In genomic region chr2:95315801-95316411, GRCh38 we compare ENCODE assay signal across 13 cellular contexts. TPM values are rescaled to one million over a fixed set of nuclear protein-coding genes. Genes with fewer than 3 reads are reported as not detected.
DNase-seq lines count a peak whose midpoint lies in the region; ATAC-seq and TF ChIP-seq lines count a peak whose summit lies in the region.
"Had no signal": no experiment of that assay in that cellular context is flagged by ENCODE, and none has a peak within 500 bp of the region (broad histone marks: within the 10 kb centered on the region; RNA-seq: fewer than 3 reads in every experiment).

No MANE protein-coding gene starts in this region.

- H3K9me3 ChIP-seq in right cardiac atrium (ENCODE audit: control insufficient read depth, low read length) (no peaks in the 10 kb centered on the region), body of pancreas (no peaks in the 10 kb centered on the region), sigmoid colon (no peaks in the 10 kb centered on the region)
- H3K9me3 ChIP-seq in CD8-positive, alpha-beta T cell (ENCODE audit: low read length): no peaks in the 10 kb centered on the region
- H3K9me3 ChIP-seq: tibial nerve had no signal

- TF ChIP-seq POLR2A in body of pancreas (IDR thresholded peaks at IDR 0.05) (no peak), sigmoid colon (IDR thresholded peaks at IDR 0.05) (no peak)

- H3K4me1 ChIP-seq in right cardiac atrium (ENCODE audit: control insufficient read depth, insufficient read depth, low read length) (no peaks in the 10 kb centered on the region), foreskin keratinocyte (peaks cover 23% of the 10 kb centered on the region), body of pancreas (no peaks in the 10 kb centered on the region), sigmoid colon (no peaks in the 10 kb centered on the region)
- no peaks in the 10 kb centered on the region for H3K4me1 ChIP-seq in CD8-positive, alpha-beta T cell (ENCODE audit: insufficient read depth, low read length)
- H3K4me1 ChIP-seq: tibial nerve had no signal

- no peaks in the 10 kb centered on the region for H3K4me1 Mint-ChIP-seq in CD8-positive, alpha-beta T cell (ENCODE audit: low read depth)
- H3K4me1 Mint-ChIP-seq: activated B cell treated with CpG ODN at 0.5 μM for 24 hours, naive B cell had no signal

- WGBS in right cardiac atrium: 83% methylated on average over 19 of the region's 19 CpGs
- WGBS in body of pancreas, 2 donors: 74 to 81% methylated on average over 16 to 19 of the region's 19 CpGs
- 88 to 89% methylated on average over 19 of the region's 19 CpGs for WGBS in sigmoid colon, 2 donors

- intact Hi-C loops in right cardiac atrium (cut with DNase I) (no loop called here), left cardiac atrium (cut with DNase I) (loop anchor here (10.0 kb wide), 1 partner anchor 121 kb away; no protein-coding TSS in a partner anchor), body of pancreas (cut with DNase I) (no loop called here), sigmoid colon (cut with DNase I) (loop anchor here (10.0 kb wide), 1 partner anchor 101 kb away; no protein-coding TSS in a partner anchor)
- intact Hi-C loops in CD8-positive, alpha-beta T cell (cut with DNase I, micrococcal nuclease): no loop called here

- H3K4me3 Mint-ChIP-seq in CD8-positive, alpha-beta T cell: no peak overlapping the region
- H3K4me3 Mint-ChIP-seq: activated B cell treated with CpG ODN at 0.5 μM for 24 hours; activated T-cell treated with anti-CD3 and anti-CD28 coated beads, Interleukin-2, amount 50 U/mL, for 4 hours; naive B cell had no signal

- H3K27me3 ChIP-seq in right cardiac atrium (ENCODE audit: control insufficient read depth, insufficient read depth) (no peaks in the 10 kb centered on the region), foreskin keratinocyte (no peaks in the 10 kb centered on the region), body of pancreas (no peaks in the 10 kb centered on the region), sigmoid colon (no peaks in the 10 kb centered on the region)
- H3K27me3 ChIP-seq in CD8-positive, alpha-beta T cell (ENCODE audit: insufficient read depth, low read length): no peaks in the 10 kb centered on the region

- H3K36me3 ChIP-seq in body of pancreas (replicated peaks in 1 of 2; ENCODE audit: insufficient read depth in 1 of 2, low read depth in 2 of 2): no peaks in the 10 kb centered on the region
- no peaks in the 10 kb centered on the region for H3K36me3 ChIP-seq in sigmoid colon
- no peaks in the 10 kb centered on the region for H3K36me3 ChIP-seq in CD8-positive, alpha-beta T cell (ENCODE audit: insufficient read depth, low read length)
- H3K36me3 ChIP-seq: tibial nerve had no signal

- peaks cover 2% of the 10 kb centered on the region for H3K27me3 Mint-ChIP-seq in CD8-positive, alpha-beta T cell (ENCODE audit: low read depth)
- H3K27me3 Mint-ChIP-seq: activated B cell treated with CpG ODN at 0.5 μM for 24 hours had no signal

- DNase-seq in right cardiac atrium (peak in 2 of 3 donors; percentile 11 to 16), left cardiac atrium (no peak), amniotic stem cell (lab: John Stamatoyannopoulos, UW) (peak; percentile 37), foreskin keratinocyte (peak; percentile 98 to 100), body of pancreas (no peak), sigmoid colon (no peak)
- DNase-seq in CD8-positive, alpha-beta T cell: no peak
- DNase-seq in activated CD4-positive, alpha-beta T cell treated with anti-CD3 and anti-CD28 coated beads for 1 hour: no peak
- DNase-seq: activated B cell treated with CpG ODN at 0.5 μM for 24 hours; activated T-cell treated with anti-CD3 and anti-CD28 coated beads, Interleukin-2, amount 50 U/mL, for 4 hours; naive B cell; NCI-H510A had no signal

- H3K36me3 Mint-ChIP-seq in CD8-positive, alpha-beta T cell: no peaks in the 10 kb centered on the region
- H3K36me3 Mint-ChIP-seq: naive B cell had no signal

- H3K4me3 ChIP-seq in right cardiac atrium (ENCODE audit: low read length) (no peak overlapping the region), body of pancreas (no peak overlapping the region), sigmoid colon (no peak overlapping the region)
- H3K4me3 ChIP-seq in CD8-positive, alpha-beta T cell (ENCODE audit: low read depth, low read length): no peak overlapping the region
- H3K4me3 ChIP-seq: tibial nerve had no signal

- no peak for TF ChIP-seq EP300 in sigmoid colon (IDR thresholded peaks at IDR 0.05)

- ATAC-seq in right cardiac atrium: no peak
- ATAC-seq in left cardiac atrium: no peak
- ATAC-seq in foreskin keratinocyte: peak; percentile 90
- ATAC-seq in body of pancreas: no peak
- no peak for ATAC-seq in CD8-positive, alpha-beta T cell
- ATAC-seq: activated T-cell treated with anti-CD3 and anti-CD28 coated beads, Interleukin-2, amount 50 U/mL, for 4 hours had no signal

- POLR2A ChIA-PET in CD8-positive, alpha-beta T cell (lab: Charles Lee): no interaction called here

- no peak overlapping the region for H3K27ac Mint-ChIP-seq in CD8-positive, alpha-beta T cell
- H3K27ac Mint-ChIP-seq: activated B cell treated with CpG ODN at 0.5 μM for 24 hours had no signal

- no peak overlapping the region for H3K27ac ChIP-seq in right cardiac atrium (ENCODE audit: low read length)
- H3K27ac ChIP-seq in foreskin keratinocyte: peak overlapping the region; percentile 76
- H3K27ac ChIP-seq in body of pancreas: no peak overlapping the region
- no peak overlapping the region for H3K27ac ChIP-seq in sigmoid colon
- H3K27ac ChIP-seq in CD8-positive, alpha-beta T cell (ENCODE audit: low read depth, low read length): no peak overlapping the region
- H3K27ac ChIP-seq: tibial nerve had no signal

- TF ChIP-seq CTCF in foreskin keratinocyte (conservative IDR thresholded peaks at IDR 0.05) (no peak), body of pancreas (IDR thresholded peaks at IDR 0.05) (no peak), sigmoid colon (IDR thresholded peaks at IDR 0.05) (no peak)
- no peak for TF ChIP-seq CTCF in CD8-positive, alpha-beta T cell (IDR thresholded peaks at IDR 0.05)

- CTCF ChIA-PET in CD8-positive, alpha-beta T cell (lab: Charles Lee): no interaction called here

- no peaks in the 10 kb centered on the region for H3K9me3 Mint-ChIP-seq in CD8-positive, alpha-beta T cell
- H3K9me3 Mint-ChIP-seq: activated B cell treated with CpG ODN at 0.5 μM for 24 hours; activated T-cell treated with anti-CD3 and anti-CD28 coated beads, Interleukin-2, amount 50 U/mL, for 4 hours; naive B cell had no signal

RNA-seq across cellular contexts. Expression of gene KCNIP3, which starts 18.8 kb away (rescaled TPM):
- total RNA-seq in right cardiac atrium: 1 to 10 TPM; 1.9 to 5.9 (median 2.9) TPM
- 3.9 TPM for polyA plus RNA-seq in right cardiac atrium
- 1 to 10 TPM; 2.6 to 4.1 TPM for total RNA-seq in left cardiac atrium
- total RNA-seq in foreskin keratinocyte: 6.4 and 9.0 TPM in 2 replicates
- polyA plus RNA-seq in foreskin keratinocyte: 7.1 and 9.2 TPM in 2 replicates
- total RNA-seq in body of pancreas: 1 to 10 TPM; 1.6 to 2.9 TPM
- total RNA-seq in sigmoid colon: 10 to 100 TPM; 11.8 to 23.8 (median 12.1) TPM
- 1 to 10 TPM; 1.8 to 1.9 (median 1.8) TPM for polyA plus RNA-seq in sigmoid colon
- not detected for total RNA-seq in CD8-positive, alpha-beta T cell
- total RNA-seq: activated B cell treated with CpG ODN at 0.5 μM for 24 hours; activated T-cell treated with anti-CD3 and anti-CD28 coated beads, Interleukin-2, amount 50 U/mL, for 4 hours had no signal

RNA-seq across cellular contexts. Expression of gene PROM2, which starts 41.7 kb away (rescaled TPM):
- total RNA-seq in right cardiac atrium (1 to 10 TPM in 3 of 4 donors, under 1 TPM in 1; 0.66 to 1.6 (median 1.3) TPM), left cardiac atrium (under 1 TPM; 0.29 to 0.84 TPM), foreskin keratinocyte (38.4 and 40.7 TPM in 2 replicates), body of pancreas (10 to 100 TPM; 17.6 to 31.6 TPM), sigmoid colon (1 to 10 TPM; 1.1 to 6.1 (median 1.9) TPM)
- polyA plus RNA-seq in right cardiac atrium (0.79 TPM), foreskin keratinocyte (25.4 and 26.6 TPM in 2 replicates), sigmoid colon (10 to 100 TPM in 1 of 3 donors, 1 to 10 TPM in 2; 2.4 to 24.9 (median 2.5) TPM)
- under 1 TPM; 0.11 to 0.44 TPM for total RNA-seq in CD8-positive, alpha-beta T cell

Comparison
In these comparisons a context has a peak if more than half of its experiments do, and no peak if none do; other contexts are left out.
1. DNase-seq: peak in right cardiac atrium (2 of 3), amniotic stem cell (single experiment) and foreskin keratinocyte (2 of 2); none in left cardiac atrium (single experiment), body of pancreas (0 of 4), sigmoid colon (single experiment), CD8-positive, alpha-beta T cell (0 of 7) and activated CD4-positive, alpha-beta T cell treated with anti-CD3 and anti-CD28 coated beads for 1 hour (single experiment).
2. intact Hi-C loops: an anchor here in left cardiac atrium (10.0 kb wide) and sigmoid colon (10.0 kb wide); none called in right cardiac atrium, body of pancreas and CD8-positive, alpha-beta T cell.